ENCODE assay signal across 30 cellular contexts in the genomic region with DNA sequence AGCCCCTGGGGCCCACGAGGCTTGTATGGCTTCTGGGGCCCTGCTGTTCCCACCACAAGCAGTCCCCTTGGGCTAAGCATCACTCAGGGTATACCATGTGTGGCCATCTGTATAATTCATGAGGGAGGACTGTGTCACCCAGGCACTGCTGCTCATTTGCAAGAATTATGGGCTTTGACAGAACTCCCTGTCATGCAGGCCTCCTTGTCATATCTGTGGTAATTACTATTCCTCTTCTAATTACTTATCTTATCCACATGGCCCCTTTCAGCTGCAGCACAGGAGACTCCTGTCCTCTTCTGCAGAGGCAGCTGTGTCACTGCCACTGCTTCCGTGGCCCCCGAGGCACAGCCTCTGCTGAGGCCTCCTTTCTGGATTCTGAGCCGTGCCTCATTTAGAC. TPM values are rescaled to one million over a fixed set of nuclear protein-coding genes. Genes with fewer than 3 reads are reported as not detected.
"Had no signal": no experiment of that assay in that cellular context is flagged by ENCODE, and none has a peak within 500 bp of the region (broad histone marks: within the 10 kb centered on the region; RNA-seq: fewer than 3 reads in every experiment).

No MANE protein-coding gene starts in this region.

- H3K36me3 ChIP-seq: adrenal gland, esophagus squamous epithelium, heart left ventricle, WERI-Rb-1 had no signal

- H3K9me3 ChIP-seq: adrenal gland, body of pancreas, esophagus squamous epithelium, heart left ventricle had no signal

- H3K4me3 ChIP-seq: adrenal gland, body of pancreas, esophagus squamous epithelium, heart left ventricle had no signal

- H3K27me3 ChIP-seq: adrenal gland, body of pancreas, esophagus squamous epithelium, heart left ventricle had no signal

- ATAC-seq: activated CD4-positive, CD25-positive, alpha-beta regulatory T cell treated with anti-CD3 and anti-CD28 coated beads, Interleukin-2, amount 50 U/mL, for 24 hours; activated CD8-positive, alpha-beta memory T cell treated with anti-CD3 and anti-CD28 coated beads, Interleukin-2, amount 10 ng/mL, durations not matched to agents 7 days and 5 days; activated CD8-positive, alpha-beta T cell treated with anti-CD3 and anti-CD28 coated beads, Interleukin-2, amount 10 ng/mL, durations not matched to agents 7 days and 5 days; activated naive CD8-positive, alpha-beta T cell treated with anti-CD3 and anti-CD28 coated beads, Interleukin-2, amount 50 U/mL, for 24 hours; body of pancreas; effector memory CD8-positive, alpha-beta T cell; heart left ventricle had no signal

- DNase-seq: activated B cell treated with CpG ODN at 0.5 μM for 24 hours; activated CD4-positive, alpha-beta memory T cell treated with anti-CD3 and anti-CD28 coated beads for 36 hours; activated CD4-positive, alpha-beta T cell treated with anti-CD3 and anti-CD28 coated beads, Interleukin-2, amount 10 ng/mL, durations not matched to agents 24 days and 14 days; activated CD8-positive, alpha-beta memory T cell treated with anti-CD3 and anti-CD28 coated beads, Interleukin-2, amount 10 ng/mL, durations not matched to agents 7 days and 5 days; activated CD8-positive, alpha-beta memory T cell treated with anti-CD3 and anti-CD28 coated beads, Interleukin-2, amount 50 U/mL, for 4 hours; activated CD8-positive, alpha-beta T cell treated with anti-CD3 and anti-CD28 coated beads, Interleukin-2, amount 10 ng/mL, durations not matched to agents 7 days and 5 days; activated effector memory CD4-positive, alpha-beta T cell treated with anti-CD3 and anti-CD28 coated beads, Interleukin-2, amount 50 U/mL, for 16 hours; activated naive CD4-positive, alpha-beta T cell treated with anti-CD3 and anti-CD28 coated beads for 36 hours; activated naive CD8-positive, alpha-beta T cell treated with anti-CD3 and anti-CD28 coated beads for 36 hours; activated naive CD8-positive, alpha-beta T cell treated with anti-CD3 and anti-CD28 coated beads, Interleukin-2, amount 50 U/mL, for 24 hours; activated T-cell treated with anti-CD3 and anti-CD28 coated beads, Interleukin-2, amount 50 U/mL, for 1 hour; activated T-cell treated with anti-CD3 and anti-CD28 coated beads, Interleukin-2, amount 50 U/mL, for 48 hours; amygdala; aorta; body of pancreas; cortex of kidney; dermis blood vessel endothelial cell; effector CD4-positive, alpha-beta T cell; effector memory CD8-positive, alpha-beta T cell; esophagus squamous epithelium; heart left ventricle; hypothalamus; T1000; WERI-Rb-1 had no signal

- H3K4me1 ChIP-seq: adrenal gland had no signal

- H3K27ac ChIP-seq: adrenal gland, body of pancreas, epithelial cell of prostate, esophagus squamous epithelium, heart left ventricle, WERI-Rb-1 had no signal

RNA-seq across cellular contexts. Expression of a gene that starts 46.3 kb away (rescaled TPM):
- total RNA-seq: activated B cell treated with CpG ODN at 0.5 μM for 24 hours; activated CD4-positive, alpha-beta memory T cell treated with anti-CD3 and anti-CD28 coated beads for 36 hours; activated CD4-positive, alpha-beta T cell treated with anti-CD3 and anti-CD28 coated beads, Interleukin-2, amount 10 ng/mL, durations not matched to agents 24 days and 14 days; activated CD8-positive, alpha-beta memory T cell treated with anti-CD3 and anti-CD28 coated beads for 36 hours; activated CD8-positive, alpha-beta memory T cell treated with anti-CD3 and anti-CD28 coated beads, Interleukin-2, amount 10 ng/mL, durations not matched to agents 7 days and 5 days; activated CD8-positive, alpha-beta T cell treated with anti-CD3 and anti-CD28 coated beads, Interleukin-2, amount 10 ng/mL, durations not matched to agents 7 days and 5 days; activated naive CD4-positive, alpha-beta T cell treated with anti-CD3 and anti-CD28 coated beads for 36 hours; activated naive CD8-positive, alpha-beta T cell treated with anti-CD3 and anti-CD28 coated beads for 36 hours; activated T-helper 1 cell treated with anti-CD3 and anti-CD28 coated beads, Interleukin-12 subunit alpha, Interleukin-12 subunit beta, Interleukin-2, Interleukin-4 antibody, amounts not matched to agents 30 ng/mL and 10 ng/mL and 1 ng/mL, durations not matched to agents 14 hours and 24 hours and 36 hours; activated T-helper 2 cell treated with anti-CD3 and anti-CD28 coated beads, Interferon-gamma antibody, Interleukin-2, Interleukin-4, amounts not matched to agents 10 μg/mL and 5 μg/mL and 100 μg/mL, durations not matched to agents 14 hours and 24 hours and 36 hours had no signal
